ENCODE assay signal across 1 cellular context in the genomic region with DNA sequence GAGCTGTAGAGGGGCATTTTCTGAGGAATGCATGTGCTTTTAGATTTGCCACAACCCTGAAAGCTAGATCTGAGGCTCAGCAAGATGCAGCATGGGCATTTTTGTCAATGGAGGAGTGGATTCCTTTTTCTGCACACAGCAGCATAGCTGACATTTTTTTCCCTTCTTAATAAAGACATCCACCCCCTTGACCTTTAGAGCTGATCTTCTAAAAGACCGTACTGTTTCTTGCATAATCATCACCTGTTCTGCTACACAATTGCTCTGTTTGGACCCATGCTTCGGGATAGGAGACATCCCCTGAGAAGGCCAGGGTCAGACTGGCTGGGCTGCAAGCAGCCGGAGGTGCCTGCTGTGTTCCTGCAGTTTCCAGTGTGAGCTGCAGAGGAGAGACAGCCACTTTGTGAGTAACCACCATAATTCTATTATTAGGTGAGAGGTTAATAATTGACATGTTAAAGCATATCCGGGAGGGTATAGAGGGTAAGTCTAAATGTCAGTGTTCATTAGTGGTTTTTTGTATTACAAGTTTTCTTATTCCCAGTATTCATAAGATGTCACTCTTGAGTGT.
TF ChIP-seq lines count a peak whose summit lies in the region.

No MANE protein-coding gene starts in this region.

TF ChIP-seq in GM23338, 12 proteins besides CTCF, POLR2A, EP300 and RAD21 (continued from another document):
- TF ChIP-seq ZNF331 (CRISPR knock-in tag; IDR thresholded peaks at IDR 0.05; ENCODE audit: low read depth) (no peak), STAT1 (IDR thresholded peaks at IDR 0.05; ENCODE audit: unreplicated experiment) (no peak), ZNF114 (CRISPR knock-in tag; IDR thresholded peaks at IDR 0.05) (no peak), EZH2 (IDR thresholded peaks at IDR 0.05; ENCODE audit: low read depth, unreplicated experiment) (no peak)
TF ChIP-seq in GM23338: peak in this region for 0.
